ENCODE assay signal across 8 cellular contexts in genomic region chr12:1630827-1631591, GRCh38. TPM values are rescaled to one million over a fixed set of nuclear protein-coding genes. Genes with fewer than 3 reads are reported as not detected.
A peak's percentile ranks its signal among the peaks of the same experiment; 100 is the strongest.
DNase-seq lines count a peak whose midpoint lies in the region; ATAC-seq, FAIRE-seq and TF ChIP-seq lines count a peak whose summit lies in the region.

No MANE protein-coding gene starts in this region.

- H3K27ac ChIP-seq in psoas muscle: no peak overlapping the region

- peaks cover 0 to 41% (median 20%) of the 10 kb centered on the region in 3 donors for H3K27me3 ChIP-seq in psoas muscle (ENCODE audit: insufficient read depth in 3 of 3, low read length in 2 of 3)

- DNase-seq in ELF-1 (ENCODE audit: low read depth, low spot score) (peak; percentile 77), SK-N-DZ (ENCODE audit: low spot score) (peak; percentile 68), fibroblast of villous mesenchyme (ENCODE audit: low read depth) (peak; percentile 46), psoas muscle (peak in 1 of 2 donors; percentile 50), H4 (ENCODE audit: low spot score) (no peak), mucosa of gallbladder (ENCODE audit: low spot score) (no peak), GM19239 (ENCODE audit: insufficient read length, low spot score) (no peak), D341Med (ENCODE audit: low spot score) (no peak)

- peaks cover 13% of the 10 kb centered on the region for H3K4me1 ChIP-seq in psoas muscle

- TF ChIP-seq CTCF in fibroblast of villous mesenchyme (IDR thresholded peaks at IDR 0.05; ENCODE audit: insufficient read depth, low read depth, low read length) (no peak), psoas muscle (IDR thresholded peaks at IDR 0.05) (no peak)

- intact Hi-C loops in psoas muscle (cut with DNase I): no loop called here

- peak overlapping the region; percentile 54 for H3K4me3 ChIP-seq in fibroblast of villous mesenchyme (ENCODE audit: low read depth, low read length)
- H3K4me3 ChIP-seq in psoas muscle: peak overlapping the region; percentile 61

- no peaks in the 10 kb centered on the region for H3K36me3 ChIP-seq in psoas muscle (ENCODE audit: insufficient read depth in 1 of 2, low read depth in 1 of 2)

- FAIRE-seq in GM19239 (lab: Jason Lieb, UNC): no peak

- H3K9me3 ChIP-seq in psoas muscle: no peaks in the 10 kb centered on the region

- peak in 1 of 4 donors; percentile 23 for ATAC-seq in psoas muscle

- WGBS in psoas muscle, 3 donors: 38 to 46% (median 39%) methylated on average over 23 of the region's 23 CpGs

RNA-seq across cellular contexts. Expression of gene WNT5B, which starts 2.0 kb away (rescaled TPM):
- 3.0 and 3.9 TPM in 2 replicates for polyA plus RNA-seq in SK-N-DZ (2014; cell fraction: cytosol; rRNA removed)
- polyA plus RNA-seq in SK-N-DZ (2014; cell fraction: nucleus; rRNA removed): 2.4 and 7.0 TPM in 2 replicates
- 78.2 and 98.2 TPM in 2 replicates for total RNA-seq in fibroblast of villous mesenchyme
- total RNA-seq in psoas muscle: 1 to 10 TPM in 3 of 4 donors, under 1 TPM in 1; 0.46 to 4.8 (median 1.6) TPM
- under 1 TPM; 0.43 to 0.80 (median 0.49) TPM for polyA plus RNA-seq in psoas muscle
- 3.8 and 6.4 TPM in 2 replicates for total RNA-seq in H4 (2014; rRNA removed; shearing (Covaris generic))
- 7.3 TPM for total RNA-seq in mucosa of gallbladder

RNA-seq across cellular contexts. Expression of gene FBXL14, which starts 36.6 kb away (rescaled TPM):
- 12.5 and 15.9 TPM in 2 replicates for polyA plus RNA-seq in SK-N-DZ (2014; cell fraction: cytosol; rRNA removed)
- polyA plus RNA-seq in SK-N-DZ (2014; cell fraction: nucleus; rRNA removed): 7.8 and 8.2 TPM in 2 replicates
- 7.4 and 9.5 TPM in 2 replicates for total RNA-seq in fibroblast of villous mesenchyme
- 1 to 10 TPM; 4.5 to 7.9 (median 5.0) TPM for total RNA-seq in psoas muscle
- polyA plus RNA-seq in psoas muscle: 10 to 100 TPM in 1 of 3 donors, 1 to 10 TPM in 2; 2.9 to 13.8 (median 5.3) TPM
- 5.3 and 6.1 TPM in 2 replicates for total RNA-seq in H4 (2014; rRNA removed; shearing (Covaris generic))
- total RNA-seq in mucosa of gallbladder: 23.3 TPM

RNA-seq across cellular contexts. Expression of gene ADIPOR2, which starts 59.9 kb away (rescaled TPM):
- polyA plus RNA-seq in SK-N-DZ (2014; cell fraction: cytosol; rRNA removed): 38.2 and 38.4 TPM in 2 replicates
- polyA plus RNA-seq in SK-N-DZ (2014; cell fraction: nucleus; rRNA removed): 37.5 and 38.7 TPM in 2 replicates
- 34.1 and 48.8 TPM in 2 replicates for total RNA-seq in fibroblast of villous mesenchyme
- total RNA-seq in psoas muscle: 10 to 100 TPM; 36.7 to 49.4 (median 43.2) TPM
- polyA plus RNA-seq in psoas muscle: 10 to 100 TPM; 28.6 to 52.1 (median 44.2) TPM
- 40.5 and 42.1 TPM in 2 replicates for total RNA-seq in H4 (2014; rRNA removed; shearing (Covaris generic))
- total RNA-seq in mucosa of gallbladder: 64.2 TPM

Comparison
In these comparisons a context has a peak if more than half of its experiments do, and no peak if none do; other contexts are left out.
1. DNase-seq: peak in ELF-1 (single experiment), SK-N-DZ (single experiment) and fibroblast of villous mesenchyme (single experiment); none in H4 (single experiment), mucosa of gallbladder (single experiment), GM19239 (single experiment) and D341Med (single experiment).